14 cellular contexts compared by ENCODE assay signal in genomic region chr7:66735154-66735553, GRCh38.
"Had no signal": no experiment of that assay in that cellular context is flagged by ENCODE, and none has a peak within 500 bp of the region (broad histone marks: within the 10 kb centered on the region; RNA-seq: fewer than 3 reads in every experiment).

No MANE protein-coding gene starts in this region.

- H3K27ac Mint-ChIP-seq: activated T-helper 1 cell treated with anti-CD3 and anti-CD28 coated beads, Interleukin-12 subunit alpha, Interleukin-12 subunit beta, Interleukin-2, Interleukin-4 antibody, amounts not matched to agents 30 ng/mL and 10 ng/mL and 1 ng/mL, durations not matched to agents 14 hours and 24 hours and 36 hours; T-helper 1 cell treated with Interleukin-12 subunit alpha and Interleukin-12 subunit beta and Interleukin-4 antibody, amounts not matched to agents 30 μg/mL and 1 μg/mL, for 36 hours; WTC11 had no signal

- H3K4me1 ChIP-seq: uterus had no signal

- H3K27ac ChIP-seq: pancreas, tibial nerve, uterus had no signal

- H3K4me3 ChIP-seq: pancreas, tibial nerve, uterus had no signal

- H3K9me3 ChIP-seq: pancreas had no signal

- H3K27me3 ChIP-seq: pancreas, tibial nerve, uterus had no signal

- DNase-seq: activated CD8-positive, alpha-beta memory T cell treated with anti-CD3 and anti-CD28 coated beads, Interleukin-2, amount 50 U/mL, for 48 hours; activated naive CD4-positive, alpha-beta T cell treated with Interleukin-2 at 50 U/mL for 16 hours; mammary epithelial cell; pancreas; stimulated activated CD4-positive, alpha-beta T cell treated with anti-CD3 and anti-CD28 coated beads, Interleukin-12 subunit alpha, Interleukin-12 subunit beta, amount 100 ng/mL, for 4 hours; stimulated activated CD4-positive, alpha-beta T cell treated with anti-CD3 and anti-CD28 coated beads, Interleukin-2, amount 100 ng/mL, for 24 hours; substantia nigra; uterus had no signal

- H3K36me3 ChIP-seq: pancreas, uterus had no signal

- H3K4me3 Mint-ChIP-seq: activated T-helper 1 cell treated with anti-CD3 and anti-CD28 coated beads, Interleukin-12 subunit alpha, Interleukin-12 subunit beta, Interleukin-2, Interleukin-4 antibody, amounts not matched to agents 30 ng/mL and 10 ng/mL and 1 ng/mL, durations not matched to agents 14 hours and 24 hours and 36 hours; T-helper 1 cell treated with Interleukin-12 subunit alpha and Interleukin-12 subunit beta and Interleukin-4 antibody, amounts not matched to agents 30 μg/mL and 1 μg/mL, for 36 hours; WTC11 had no signal

- ATAC-seq: esophagus mucosa, left lobe of liver, pancreas, WTC11 had no signal
